1 cellular context compared by ENCODE assay signal in the genomic region with DNA sequence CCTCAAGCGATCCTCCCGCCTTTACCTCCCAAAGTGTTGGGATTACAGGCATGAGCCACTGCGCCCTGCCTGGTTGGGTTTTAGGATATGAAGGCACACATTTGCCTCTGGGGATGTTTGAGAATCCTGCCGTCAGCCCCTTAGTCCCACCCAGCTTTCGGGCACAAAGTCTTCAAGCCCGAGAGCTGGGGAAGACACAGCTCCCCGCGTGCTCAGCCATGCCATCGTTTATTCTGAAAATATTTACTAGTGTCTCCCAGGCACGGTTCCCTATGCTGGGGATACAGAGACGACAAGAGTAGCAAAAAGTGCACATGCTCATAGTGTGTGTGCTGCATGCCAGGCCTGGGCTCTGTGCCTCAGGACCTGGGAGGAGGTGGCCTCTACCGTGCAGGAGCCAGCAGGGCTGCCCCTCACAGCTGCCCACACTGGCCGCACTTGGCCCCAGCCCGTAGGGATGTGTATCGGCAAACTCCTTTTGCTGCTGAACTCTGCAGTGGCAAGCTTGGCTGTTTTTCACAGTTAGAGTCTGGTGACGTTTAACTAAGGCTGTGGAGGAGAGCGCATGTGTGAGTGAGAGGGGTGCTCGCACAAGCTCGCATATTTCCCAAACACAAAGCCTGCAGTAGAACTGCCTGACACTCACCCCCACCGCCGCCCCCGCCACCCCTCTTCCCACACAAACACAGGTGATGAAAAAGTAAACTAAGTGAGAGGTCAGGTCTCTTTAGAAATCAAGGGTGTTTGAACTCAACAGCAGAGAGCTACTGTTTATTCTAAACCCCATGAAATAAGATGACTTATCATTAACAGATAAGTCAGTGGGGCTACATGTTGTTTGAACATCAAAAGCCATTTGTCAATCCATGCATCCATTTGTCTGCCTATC.
TF ChIP-seq lines count a peak whose summit lies in the region.

No MANE protein-coding gene starts in this region.

TF ChIP-seq in HepG2, 621 proteins besides CTCF, POLR2A, EP300 and RAD21 (continued from another document and continues in another):
- TF ChIP-seq, protein P1, sequence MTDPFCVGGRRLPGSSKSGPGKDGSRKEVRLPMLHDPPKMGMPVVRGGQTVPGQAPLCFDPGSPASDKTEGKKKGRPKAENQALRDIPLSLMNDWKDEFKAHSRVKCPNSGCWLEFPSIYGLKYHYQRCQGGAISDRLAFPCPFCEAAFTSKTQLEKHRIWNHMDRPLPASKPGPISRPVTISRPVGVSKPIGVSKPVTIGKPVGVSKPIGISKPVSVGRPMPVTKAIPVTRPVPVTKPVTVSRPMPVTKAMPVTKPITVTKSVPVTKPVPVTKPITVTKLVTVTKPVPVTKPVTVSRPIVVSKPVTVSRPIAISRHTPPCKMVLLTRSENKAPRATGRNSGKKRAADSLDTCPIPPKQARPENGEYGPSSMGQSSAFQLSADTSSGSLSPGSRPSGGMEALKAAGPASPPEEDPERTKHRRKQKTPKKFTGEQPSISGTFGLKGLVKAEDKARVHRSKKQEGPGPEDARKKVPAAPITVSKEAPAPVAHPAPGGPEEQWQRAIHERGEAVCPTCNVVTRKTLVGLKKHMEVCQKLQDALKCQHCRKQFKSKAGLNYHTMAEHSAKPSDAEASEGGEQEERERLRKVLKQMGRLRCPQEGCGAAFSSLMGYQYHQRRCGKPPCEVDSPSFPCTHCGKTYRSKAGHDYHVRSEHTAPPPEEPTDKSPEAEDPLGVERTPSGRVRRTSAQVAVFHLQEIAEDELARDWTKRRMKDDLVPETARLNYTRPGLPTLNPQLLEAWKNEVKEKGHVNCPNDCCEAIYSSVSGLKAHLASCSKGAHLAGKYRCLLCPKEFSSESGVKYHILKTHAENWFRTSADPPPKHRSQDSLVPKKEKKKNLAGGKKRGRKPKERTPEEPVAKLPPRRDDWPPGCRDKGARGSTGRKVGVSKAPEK (CRISPR knock-in tag; IDR thresholded peaks at IDR 0.05; ENCODE audit: borderline replicate concordance): peak; percentile 97
- TF ChIP-seq, protein P2, sequence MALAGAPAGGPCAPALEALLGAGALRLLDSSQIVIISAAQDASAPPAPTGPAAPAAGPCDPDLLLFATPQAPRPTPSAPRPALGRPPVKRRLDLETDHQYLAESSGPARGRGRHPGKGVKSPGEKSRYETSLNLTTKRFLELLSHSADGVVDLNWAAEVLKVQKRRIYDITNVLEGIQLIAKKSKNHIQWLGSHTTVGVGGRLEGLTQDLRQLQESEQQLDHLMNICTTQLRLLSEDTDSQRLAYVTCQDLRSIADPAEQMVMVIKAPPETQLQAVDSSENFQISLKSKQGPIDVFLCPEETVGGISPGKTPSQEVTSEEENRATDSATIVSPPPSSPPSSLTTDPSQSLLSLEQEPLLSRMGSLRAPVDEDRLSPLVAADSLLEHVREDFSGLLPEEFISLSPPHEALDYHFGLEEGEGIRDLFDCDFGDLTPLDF (CRISPR knock-in tag; IDR thresholded peaks at IDR 0.05): no peak
- TF ChIP-seq, protein P3, sequence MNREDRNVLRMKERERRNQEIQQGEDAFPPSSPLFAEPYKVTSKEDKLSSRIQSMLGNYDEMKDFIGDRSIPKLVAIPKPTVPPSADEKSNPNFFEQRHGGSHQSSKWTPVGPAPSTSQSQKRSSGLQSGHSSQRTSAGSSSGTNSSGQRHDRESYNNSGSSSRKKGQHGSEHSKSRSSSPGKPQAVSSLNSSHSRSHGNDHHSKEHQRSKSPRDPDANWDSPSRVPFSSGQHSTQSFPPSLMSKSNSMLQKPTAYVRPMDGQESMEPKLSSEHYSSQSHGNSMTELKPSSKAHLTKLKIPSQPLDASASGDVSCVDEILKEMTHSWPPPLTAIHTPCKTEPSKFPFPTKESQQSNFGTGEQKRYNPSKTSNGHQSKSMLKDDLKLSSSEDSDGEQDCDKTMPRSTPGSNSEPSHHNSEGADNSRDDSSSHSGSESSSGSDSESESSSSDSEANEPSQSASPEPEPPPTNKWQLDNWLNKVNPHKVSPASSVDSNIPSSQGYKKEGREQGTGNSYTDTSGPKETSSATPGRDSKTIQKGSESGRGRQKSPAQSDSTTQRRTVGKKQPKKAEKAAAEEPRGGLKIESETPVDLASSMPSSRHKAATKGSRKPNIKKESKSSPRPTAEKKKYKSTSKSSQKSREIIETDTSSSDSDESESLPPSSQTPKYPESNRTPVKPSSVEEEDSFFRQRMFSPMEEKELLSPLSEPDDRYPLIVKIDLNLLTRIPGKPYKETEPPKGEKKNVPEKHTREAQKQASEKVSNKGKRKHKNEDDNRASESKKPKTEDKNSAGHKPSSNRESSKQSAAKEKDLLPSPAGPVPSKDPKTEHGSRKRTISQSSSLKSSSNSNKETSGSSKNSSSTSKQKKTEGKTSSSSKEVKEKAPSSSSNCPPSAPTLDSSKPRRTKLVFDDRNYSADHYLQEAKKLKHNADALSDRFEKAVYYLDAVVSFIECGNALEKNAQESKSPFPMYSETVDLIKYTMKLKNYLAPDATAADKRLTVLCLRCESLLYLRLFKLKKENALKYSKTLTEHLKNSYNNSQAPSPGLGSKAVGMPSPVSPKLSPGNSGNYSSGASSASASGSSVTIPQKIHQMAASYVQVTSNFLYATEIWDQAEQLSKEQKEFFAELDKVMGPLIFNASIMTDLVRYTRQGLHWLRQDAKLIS (CRISPR knock-in tag; IDR thresholded peaks at IDR 0.05): no peak
- peak; percentile 82; the same call in 1 of the 2 replicates for TF ChIP-seq ZNF232 (CRISPR knock-in tag; IDR thresholded peaks at IDR 0.05; ENCODE audit: borderline replicate concordance)
- TF ChIP-seq ZNF451 (CRISPR knock-in tag; IDR thresholded peaks at IDR 0.05): peak; percentile 51; the same call in 1 of the 2 replicates
- TF ChIP-seq ZBTB1 (CRISPR knock-in tag; IDR thresholded peaks at IDR 0.05; ENCODE audit: borderline replicate concordance): peak; percentile 76; the same call in 1 of the 2 replicates
- TF ChIP-seq, protein P4, sequence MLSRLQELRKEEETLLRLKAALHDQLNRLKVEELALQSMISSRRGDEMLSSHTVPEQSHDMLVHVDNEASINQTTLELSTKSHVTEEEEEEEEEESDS (CRISPR knock-in tag; IDR thresholded peaks at IDR 0.05; ENCODE audit: borderline replicate concordance): no peak
- peak; percentile 81; the same call in 1 of the 2 replicates for TF ChIP-seq ZBTB20 (CRISPR knock-in tag; IDR thresholded peaks at IDR 0.05; ENCODE audit: borderline replicate concordance, low read depth)
- TF ChIP-seq TCF7L2 (IDR thresholded peaks at IDR 0.05; ENCODE audit: low read depth, low read length): no peak
- TF ChIP-seq, protein P5, sequence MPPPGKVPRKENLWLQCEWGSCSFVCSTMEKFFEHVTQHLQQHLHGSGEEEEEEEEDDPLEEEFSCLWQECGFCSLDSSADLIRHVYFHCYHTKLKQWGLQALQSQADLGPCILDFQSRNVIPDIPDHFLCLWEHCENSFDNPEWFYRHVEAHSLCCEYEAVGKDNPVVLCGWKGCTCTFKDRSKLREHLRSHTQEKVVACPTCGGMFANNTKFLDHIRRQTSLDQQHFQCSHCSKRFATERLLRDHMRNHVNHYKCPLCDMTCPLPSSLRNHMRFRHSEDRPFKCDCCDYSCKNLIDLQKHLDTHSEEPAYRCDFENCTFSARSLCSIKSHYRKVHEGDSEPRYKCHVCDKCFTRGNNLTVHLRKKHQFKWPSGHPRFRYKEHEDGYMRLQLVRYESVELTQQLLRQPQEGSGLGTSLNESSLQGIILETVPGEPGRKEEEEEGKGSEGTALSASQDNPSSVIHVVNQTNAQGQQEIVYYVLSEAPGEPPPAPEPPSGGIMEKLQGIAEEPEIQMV (CRISPR knock-in tag; IDR thresholded peaks at IDR 0.05; ENCODE audit: low read depth): no peak
- TF ChIP-seq, protein P6, sequence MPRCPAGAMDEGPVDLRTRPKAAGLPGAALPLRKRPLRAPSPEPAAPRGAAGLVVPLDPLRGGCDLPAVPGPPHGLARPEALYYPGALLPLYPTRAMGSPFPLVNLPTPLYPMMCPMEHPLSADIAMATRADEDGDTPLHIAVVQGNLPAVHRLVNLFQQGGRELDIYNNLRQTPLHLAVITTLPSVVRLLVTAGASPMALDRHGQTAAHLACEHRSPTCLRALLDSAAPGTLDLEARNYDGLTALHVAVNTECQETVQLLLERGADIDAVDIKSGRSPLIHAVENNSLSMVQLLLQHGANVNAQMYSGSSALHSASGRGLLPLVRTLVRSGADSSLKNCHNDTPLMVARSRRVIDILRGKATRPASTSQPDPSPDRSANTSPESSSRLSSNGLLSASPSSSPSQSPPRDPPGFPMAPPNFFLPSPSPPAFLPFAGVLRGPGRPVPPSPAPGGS (CRISPR knock-in tag; IDR thresholded peaks at IDR 0.05): peak; percentile 23
- no peak for TF ChIP-seq NBN (conservative IDR thresholded peaks at IDR 0.05)
- TF ChIP-seq BRD4 (CRISPR knock-in tag; IDR thresholded peaks at IDR 0.05): peak; percentile 47; the same call in 1 of the 2 replicates
- TF ChIP-seq MEIS1 (CRISPR knock-in tag; IDR thresholded peaks at IDR 0.05; ENCODE audit: borderline replicate concordance): no peak
- no peak for TF ChIP-seq SP4 (CRISPR knock-in tag; IDR thresholded peaks at IDR 0.05)
- TF ChIP-seq SMARCC2 (IDR thresholded peaks at IDR 0.05): no peak
- no peak for TF ChIP-seq GABPA (IDR thresholded peaks at IDR 0.05; ENCODE audit: low read depth, low read length)
- TF ChIP-seq GABPA (CRISPR knock-in tag; IDR thresholded peaks at IDR 0.05; ENCODE audit: low read depth): no peak
- TF ChIP-seq, protein P7, sequence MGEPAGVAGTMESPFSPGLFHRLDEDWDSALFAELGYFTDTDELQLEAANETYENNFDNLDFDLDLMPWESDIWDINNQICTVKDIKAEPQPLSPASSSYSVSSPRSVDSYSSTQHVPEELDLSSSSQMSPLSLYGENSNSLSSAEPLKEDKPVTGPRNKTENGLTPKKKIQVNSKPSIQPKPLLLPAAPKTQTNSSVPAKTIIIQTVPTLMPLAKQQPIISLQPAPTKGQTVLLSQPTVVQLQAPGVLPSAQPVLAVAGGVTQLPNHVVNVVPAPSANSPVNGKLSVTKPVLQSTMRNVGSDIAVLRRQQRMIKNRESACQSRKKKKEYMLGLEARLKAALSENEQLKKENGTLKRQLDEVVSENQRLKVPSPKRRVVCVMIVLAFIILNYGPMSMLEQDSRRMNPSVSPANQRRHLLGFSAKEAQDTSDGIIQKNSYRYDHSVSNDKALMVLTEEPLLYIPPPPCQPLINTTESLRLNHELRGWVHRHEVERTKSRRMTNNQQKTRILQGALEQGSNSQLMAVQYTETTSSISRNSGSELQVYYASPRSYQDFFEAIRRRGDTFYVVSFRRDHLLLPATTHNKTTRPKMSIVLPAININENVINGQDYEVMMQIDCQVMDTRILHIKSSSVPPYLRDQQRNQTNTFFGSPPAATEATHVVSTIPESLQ (CRISPR knock-in tag; conservative IDR thresholded peaks at IDR 0.05): peak; percentile 77; the same call in 1 of the 2 replicates
- TF ChIP-seq, protein P8, sequence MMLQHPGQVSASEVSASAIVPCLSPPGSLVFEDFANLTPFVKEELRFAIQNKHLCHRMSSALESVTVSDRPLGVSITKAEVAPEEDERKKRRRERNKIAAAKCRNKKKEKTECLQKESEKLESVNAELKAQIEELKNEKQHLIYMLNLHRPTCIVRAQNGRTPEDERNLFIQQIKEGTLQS (CRISPR knock-in tag; IDR thresholded peaks at IDR 0.05): peak; percentile 20; the same call in 1 of the 2 replicates
- peak; percentile 94 for TF ChIP-seq PPARG (CRISPR knock-in tag; conservative IDR thresholded peaks at IDR 0.05)
- no peak for TF ChIP-seq ZNF138 (CRISPR knock-in tag; IDR thresholded peaks at IDR 0.05; ENCODE audit: low read depth)
- 0 out of 2 replicates have a peak, but pooled peaks have one; percentile 19 for TF ChIP-seq ZNF7 (CRISPR knock-in tag; IDR thresholded peaks at IDR 0.05)
- TF ChIP-seq KLF9 (CRISPR knock-in tag; IDR thresholded peaks at IDR 0.05; ENCODE audit: low read depth): 0 out of 2 replicates have a peak, but pooled peaks have one; percentile 81
- TF ChIP-seq HNRNPL (IDR thresholded peaks at IDR 0.05; ENCODE audit: low read depth, low read length): peak; percentile 88
- TF ChIP-seq TARDBP (CRISPR knock-in tag; IDR thresholded peaks at IDR 0.05): no peak; the same call in 1 of the 2 replicates
- peak; percentile 70; the same call in 1 of the 2 replicates for TF ChIP-seq ZNF350 (CRISPR knock-in tag; IDR thresholded peaks at IDR 0.05; ENCODE audit: borderline replicate concordance, low read depth)
- TF ChIP-seq, protein P9, sequence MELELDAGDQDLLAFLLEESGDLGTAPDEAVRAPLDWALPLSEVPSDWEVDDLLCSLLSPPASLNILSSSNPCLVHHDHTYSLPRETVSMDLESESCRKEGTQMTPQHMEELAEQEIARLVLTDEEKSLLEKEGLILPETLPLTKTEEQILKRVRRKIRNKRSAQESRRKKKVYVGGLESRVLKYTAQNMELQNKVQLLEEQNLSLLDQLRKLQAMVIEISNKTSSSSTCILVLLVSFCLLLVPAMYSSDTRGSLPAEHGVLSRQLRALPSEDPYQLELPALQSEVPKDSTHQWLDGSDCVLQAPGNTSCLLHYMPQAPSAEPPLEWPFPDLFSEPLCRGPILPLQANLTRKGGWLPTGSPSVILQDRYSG (CRISPR knock-in tag; IDR thresholded peaks at IDR 0.05): no peak
- TF ChIP-seq FOXP1 (IDR thresholded peaks at IDR 0.05): no peak
- peak; percentile 52 for TF ChIP-seq FOXP1 (CRISPR knock-in tag; IDR thresholded peaks at IDR 0.05)
- TF ChIP-seq ZC3H13 (CRISPR knock-in tag; IDR thresholded peaks at IDR 0.05): no peak
- TF ChIP-seq ESRRA (CRISPR knock-in tag; IDR thresholded peaks at IDR 0.05; ENCODE audit: low read depth): peak; percentile 45; the same call in 1 of the 2 replicates
- peak; percentile 48; the same call in 1 of the 2 replicates for TF ChIP-seq ZNF776 (CRISPR knock-in tag; IDR thresholded peaks at IDR 0.05)
- TF ChIP-seq SRY (CRISPR knock-in tag; IDR thresholded peaks at IDR 0.05): peak; percentile 75
- TF ChIP-seq KLF12 (CRISPR knock-in tag; IDR thresholded peaks at IDR 0.05; ENCODE audit: borderline replicate concordance): peak; percentile 57
- TF ChIP-seq ZFP1 (CRISPR knock-in tag; IDR thresholded peaks at IDR 0.05): 0 out of 2 replicates have a peak, but pooled peaks have one; percentile 78
- no peak for TF ChIP-seq FOXK2 (IDR thresholded peaks at IDR 0.05)
- TF ChIP-seq, protein P10, sequence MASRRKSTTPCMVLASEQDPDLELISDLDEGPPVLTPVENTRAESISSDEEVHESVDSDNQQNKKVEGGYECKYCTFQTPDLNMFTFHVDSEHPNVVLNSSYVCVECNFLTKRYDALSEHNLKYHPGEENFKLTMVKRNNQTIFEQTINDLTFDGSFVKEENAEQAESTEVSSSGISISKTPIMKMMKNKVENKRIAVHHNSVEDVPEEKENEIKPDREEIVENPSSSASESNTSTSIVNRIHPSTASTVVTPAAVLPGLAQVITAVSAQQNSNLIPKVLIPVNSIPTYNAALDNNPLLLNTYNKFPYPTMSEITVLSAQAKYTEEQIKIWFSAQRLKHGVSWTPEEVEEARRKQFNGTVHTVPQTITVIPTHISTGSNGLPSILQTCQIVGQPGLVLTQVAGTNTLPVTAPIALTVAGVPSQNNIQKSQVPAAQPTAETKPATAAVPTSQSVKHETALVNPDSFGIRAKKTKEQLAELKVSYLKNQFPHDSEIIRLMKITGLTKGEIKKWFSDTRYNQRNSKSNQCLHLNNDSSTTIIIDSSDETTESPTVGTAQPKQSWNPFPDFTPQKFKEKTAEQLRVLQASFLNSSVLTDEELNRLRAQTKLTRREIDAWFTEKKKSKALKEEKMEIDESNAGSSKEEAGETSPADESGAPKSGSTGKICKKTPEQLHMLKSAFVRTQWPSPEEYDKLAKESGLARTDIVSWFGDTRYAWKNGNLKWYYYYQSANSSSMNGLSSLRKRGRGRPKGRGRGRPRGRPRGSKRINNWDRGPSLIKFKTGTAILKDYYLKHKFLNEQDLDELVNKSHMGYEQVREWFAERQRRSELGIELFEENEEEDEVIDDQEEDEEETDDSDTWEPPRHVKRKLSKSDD (CRISPR knock-in tag; IDR thresholded peaks at IDR 0.05; ENCODE audit: low read depth): peak; percentile 55; the same call in 1 of the 2 replicates
- TF ChIP-seq PHF20 (CRISPR knock-in tag; IDR thresholded peaks at IDR 0.05): no peak
- TF ChIP-seq JARID2 (CRISPR knock-in tag; IDR thresholded peaks at IDR 0.05; ENCODE audit: insufficient replicate concordance): peak; percentile 46
- peak; percentile 65; the same call in 1 of the 2 replicates for TF ChIP-seq ELF3 (CRISPR knock-in tag; IDR thresholded peaks at IDR 0.05)
- TF ChIP-seq ZNF101 (CRISPR knock-in tag; IDR thresholded peaks at IDR 0.05; ENCODE audit: borderline replicate concordance, low read depth): no peak
